In genomic region chr19:814108-815078, GRCh38 we compare ENCODE assay signal across 1 cellular context.
TF ChIP-seq lines count a peak whose summit lies in the region.

No MANE protein-coding gene starts in this region.

TF ChIP-seq in GM23338, 12 proteins besides CTCF, POLR2A, EP300 and RAD21 (continued from another document):
- TF ChIP-seq ZNF462 (CRISPR knock-in tag; IDR thresholded peaks at IDR 0.05) (no peak), STAT1 (IDR thresholded peaks at IDR 0.05; ENCODE audit: unreplicated experiment) (no peak), ZNF114 (CRISPR knock-in tag; IDR thresholded peaks at IDR 0.05) (no peak), EZH2phosphoT487 (IDR thresholded peaks at IDR 0.05; ENCODE audit: unreplicated experiment) (no peak)
